ENCODE assay signal across 27 cellular contexts in genomic region chr2:231467613-231468525, GRCh38. TPM values are rescaled to one million over a fixed set of nuclear protein-coding genes. Genes with fewer than 3 reads are reported as not detected.
DNase-seq lines count a peak whose midpoint lies in the region; ATAC-seq, FAIRE-seq and TF ChIP-seq lines count a peak whose summit lies in the region.
"Had no signal": no experiment of that assay in that cellular context is flagged by ENCODE, and none has a peak within 500 bp of the region (broad histone marks: within the 10 kb centered on the region; RNA-seq: fewer than 3 reads in every experiment).

No MANE protein-coding gene starts in this region.

- peak overlapping the region; percentile 27 for H3K4me3 Mint-ChIP-seq in CD4-positive, alpha-beta T cell
- H3K4me3 Mint-ChIP-seq in neural progenitor cell = no peak overlapping the region
- H3K4me3 Mint-ChIP-seq: activated naive CD4-positive, alpha-beta T cell treated with anti-CD3 and anti-CD28 coated beads for 36 hours; activated T-cell treated with anti-CD3 and anti-CD28 coated beads, Interleukin-2, amount 50 U/mL, for 4 hours; memory B cell; stimulated activated effector memory CD8-positive, alpha-beta T cell treated with anti-CD3 and anti-CD28 coated beads, Interleukin-12 subunit alpha, Interleukin-12 subunit beta, amount 100 ng/mL, for 72 hours had no signal

- no peak overlapping the region for H3K4ac ChIP-seq in H1 (replicated peaks; ENCODE audit: insufficient read length, low read depth, low read length)

- no peak overlapping the region for H2BK20ac ChIP-seq in H1 (ENCODE audit: low read length)

- no peak overlapping the region for H4K91ac ChIP-seq in H1 (replicated peaks; ENCODE audit: insufficient read length, low read length)

- no peaks in the 10 kb centered on the region for H3K4me1 ChIP-seq in HEK293 (ENCODE audit: control insufficient read depth, insufficient read depth, low read length)
- H3K4me1 ChIP-seq in H1 (replicated peaks in 1 of 4; ENCODE audit: control insufficient read depth in 3 of 4, insufficient read depth in 4 of 4, low read length in 3 of 4) = peaks cover 0 to 7% (median 3%) of the 10 kb centered on the region in 4 experiments; a peak in 6 of 7 replicates
- peaks cover 5% of the 10 kb centered on the region for H3K4me1 ChIP-seq in neural progenitor cell

- H2AK5ac ChIP-seq in H1 (ENCODE audit: low read depth, low read length) = no peak overlapping the region

- H4K20me1 ChIP-seq in H1 (replicated peaks in 1 of 2; ENCODE audit: control insufficient read depth in 1 of 2, insufficient read depth in 2 of 2, low read length in 2 of 2) (peaks cover 8 to 9% of the 10 kb centered on the region in 2 experiments), neural progenitor cell (ENCODE audit: low read depth) (peaks cover 13% of the 10 kb centered on the region)

- H3K79me2 ChIP-seq in H1 (ENCODE audit: control insufficient read depth in 1 of 2, insufficient read depth in 2 of 2, low read length in 2 of 2) (peaks cover 13 to 23% of the 10 kb centered on the region in 2 experiments), neural progenitor cell (ENCODE audit: low read depth) (peaks cover 28% of the 10 kb centered on the region)

- H3K4me1 Mint-ChIP-seq in CD4-positive, alpha-beta T cell (ENCODE audit: low read depth) = peaks cover 30% of the 10 kb centered on the region
- peaks cover 16% of the 10 kb centered on the region for H3K4me1 Mint-ChIP-seq in neural progenitor cell

- no peak overlapping the region for H4K5ac ChIP-seq in H1 (ENCODE audit: insufficient read length, low read depth, low read length)

- DNase-seq in CD4-positive, alpha-beta T cell = no peak
- DNase-seq in H1 (ENCODE audit: low read depth in 1 of 2, low spot score in 2 of 2) = no peak
- DNase-seq in neural progenitor cell (ENCODE audit: low spot score) = no peak
- DNase-seq in T1000 (lab: John Stamatoyannopoulos, UW) = no peak
- no peak for DNase-seq in NCI-H1048 (lab: John Stamatoyannopoulos, UW)
- DNase-seq in COLO668 (lab: John Stamatoyannopoulos, UW; ENCODE audit: unreplicated experiment) = no peak
- DNase-seq: activated CD4-positive, alpha-beta T cell treated with anti-CD3 and anti-CD28 coated beads for 4 hours; activated naive CD4-positive, alpha-beta T cell treated with anti-CD3 and anti-CD28 coated beads for 36 hours; activated T-cell treated with anti-CD3 and anti-CD28 coated beads, Interleukin-2, amount 50 U/mL, for 4 hours; cortex of kidney; esophagus squamous epithelium; foreskin melanocyte; HCEC 1CT; naive B cell; NCI-H1417; NCI-H2029 treated with DMSO at 0.1 percent for 48 hours; NCI-H345; NCI-H748 treated with DMSO at 0.1 percent for 48 hours; SK-N-SH; stimulated activated CD4-positive, alpha-beta T cell treated with anti-CD3 and anti-CD28 coated beads, Interleukin-4, amount 100 ng/mL, for 24 hours; upper lobe of left lung had no signal

- H2AFZ ChIP-seq in H1 (ENCODE audit: low read length) = no peak overlapping the region
- no peak overlapping the region for H2AFZ ChIP-seq in neural progenitor cell (replicated peaks)

- no peak overlapping the region for H3K27ac ChIP-seq in CD4-positive, alpha-beta T cell (ENCODE audit: low read depth, low read length)
- H3K27ac ChIP-seq in HEK293 (ENCODE audit: extremely low read depth, low read depth, low read length) = no peak overlapping the region
- H3K27ac ChIP-seq in H1 (ENCODE audit: low read depth, low read length) = no peak overlapping the region
- no peak overlapping the region for H3K27ac ChIP-seq in neural progenitor cell
- H3K27ac ChIP-seq: BLaER1, breast epithelium, esophagus squamous epithelium, pancreas, upper lobe of left lung had no signal

- TF ChIP-seq POLR2A in H1 (IDR thresholded peaks at IDR 0.05; ENCODE audit: control extremely low read depth in 1 of 2, low read depth in 2 of 2, low read length in 2 of 2) = no peak

- TF ChIP-seq RAD21 in H1 (IDR thresholded peaks at IDR 0.05 in 1 of 2, conservative IDR thresholded peaks at IDR 0.05 in 1 of 2; ENCODE audit: low read depth in 2 of 2, low read length in 2 of 2) = no peak

- H4K8ac ChIP-seq in H1 (ENCODE audit: extremely low read depth, insufficient read depth, low read length) = peak overlapping the region; percentile 12; the same call in 1 of the 2 replicates

- no peak overlapping the region for H3K56ac ChIP-seq in H1 (replicated peaks; ENCODE audit: insufficient read length, low read depth, low read length)

- H3F3A ChIP-seq in neural progenitor cell (ENCODE audit: low read depth) = peaks cover 23% of the 10 kb centered on the region

- no peaks in the 10 kb centered on the region for H3K27me3 ChIP-seq in CD4-positive, alpha-beta T cell (ENCODE audit: control insufficient read depth, insufficient read depth, low read length)
- H3K27me3 ChIP-seq in H1 (replicated peaks in 1 of 4; ENCODE audit: control insufficient read depth in 3 of 4, extremely low read depth in 1 of 4, insufficient read depth in 3 of 4, low read length in 3 of 4) = no peaks in the 10 kb centered on the region
- no peaks in the 10 kb centered on the region for H3K27me3 ChIP-seq in neural progenitor cell
- H3K27me3 ChIP-seq: BLaER1, breast epithelium, esophagus squamous epithelium, pancreas, upper lobe of left lung had no signal

- peak overlapping the region; percentile 18 for H3K27ac Mint-ChIP-seq in CD4-positive, alpha-beta T cell
- peak overlapping the region; percentile 81 for H3K27ac Mint-ChIP-seq in neural progenitor cell
- H3K27ac Mint-ChIP-seq: activated naive CD4-positive, alpha-beta T cell treated with anti-CD3 and anti-CD28 coated beads for 36 hours; memory B cell; stimulated activated effector memory CD8-positive, alpha-beta T cell treated with anti-CD3 and anti-CD28 coated beads, Interleukin-12 subunit alpha, Interleukin-12 subunit beta, amount 100 ng/mL, for 72 hours had no signal

- CTCF ChIA-PET in CD4-positive, alpha-beta T cell (lab: Charles Lee) = interaction anchor here (1.7 kb wide), 1 partner anchor 15 kb away, joined by 5 read pairs; no protein-coding TSS in a partner anchor
- CTCF ChIA-PET in HEK293 (lab: Yijun Ruan, JAX) (interaction anchor here (1.3 to 7.4 kb wide), 4 partner anchors 13 to 247 kb away, joined by 4 to 55 read pairs (median 6); no protein-coding TSS in a partner anchor), H1 (lab: Charles Lee; ENCODE audit: partially characterized antibody) (interaction anchor here (0.8 to 10.2 kb wide), 11 partner anchors 10 to 231 kb away, joined by 3 to 94 read pairs (median 4); no protein-coding TSS in a partner anchor)

- intact Hi-C loops in CD4-positive, alpha-beta T cell (cut with DNase I, micrococcal nuclease) = loop anchor here in 1 of 2 experiments (5.0 to 10.0 kb wide), 2 partner anchors 134 to 753 kb away; partner anchors contain the start of gene CAB39

- H2BK12ac ChIP-seq in H1 (ENCODE audit: low read depth, low read length) = no peak overlapping the region

- H2BK5ac ChIP-seq in H1 (ENCODE audit: low read depth, low read length) = no peak overlapping the region

- H2BK15ac ChIP-seq in H1 (ENCODE audit: low read length) = no peak overlapping the region

- peaks cover 16% of the 10 kb centered on the region for H3K36me3 Mint-ChIP-seq in CD4-positive, alpha-beta T cell (ENCODE audit: low read depth)
- H3K36me3 Mint-ChIP-seq in neural progenitor cell = peaks cover 6% of the 10 kb centered on the region

- peaks cover 6% of the 10 kb centered on the region; the same call in 1 of the 2 replicates for H3K23me2 ChIP-seq in H1 (ENCODE audit: low read depth, low read length)

- 82% methylated on average over 12 of the region's 12 CpGs; no CpG with 5 or more reads in 1 of the 2 experiments for WGBS in H1 (ENCODE audit: extremely low coverage in 1 of 2, insufficient coverage in 1 of 2, insufficient read length in 1 of 2, insufficient replicate concordance in 2 of 2, low coverage in 1 of 2, low lambda C conversion rate in 2 of 2, missing lambda C conversion rate in 1 of 2), 2 experiments

- ATAC-seq in CD4-positive, alpha-beta T cell (ENCODE audit: poor library complexity) = no peak
- ATAC-seq: activated T-cell treated with anti-CD3 and anti-CD28 coated beads, Interleukin-2, amount 50 U/mL, for 4 hours; pancreas; stimulated activated effector memory CD8-positive, alpha-beta T cell treated with anti-CD3 and anti-CD28 coated beads, Interleukin-12 subunit alpha, Interleukin-12 subunit beta, amount 100 ng/mL, for 72 hours had no signal

- no peak overlapping the region for H3K14ac ChIP-seq in H1 (ENCODE audit: insufficient read length)

- H3K27me3 Mint-ChIP-seq in CD4-positive, alpha-beta T cell = no peaks in the 10 kb centered on the region
- H3K27me3 Mint-ChIP-seq in neural progenitor cell (ENCODE audit: insufficient read depth, low read depth) = peaks cover 12% of the 10 kb centered on the region

- no peaks in the 10 kb centered on the region for H3K9me3 ChIP-seq in CD4-positive, alpha-beta T cell (ENCODE audit: control insufficient read depth, low read length)
- no peaks in the 10 kb centered on the region for H3K9me3 ChIP-seq in HEK293 (ENCODE audit: control insufficient read depth, insufficient read depth, low read depth, low read length)
- no peaks in the 10 kb centered on the region for H3K9me3 ChIP-seq in H1 (ENCODE audit: insufficient read depth in 2 of 2, low read depth in 1 of 2, low read length in 1 of 2)
- no peaks in the 10 kb centered on the region for H3K9me3 ChIP-seq in neural progenitor cell (ENCODE audit: low read depth)
- H3K9me3 ChIP-seq: BLaER1, breast epithelium, esophagus squamous epithelium, pancreas, SK-N-SH, upper lobe of left lung had no signal

- no peak overlapping the region for H3K4me3 ChIP-seq in HEK293 (ENCODE audit: low read depth, low read length)
- H3K4me3 ChIP-seq in H1 (ENCODE audit: extremely low read depth in 1 of 4, insufficient read depth in 2 of 4, low read depth in 3 of 4, low read length in 4 of 4) = no peak overlapping the region
- H3K4me3 ChIP-seq in neural progenitor cell = no peak overlapping the region
- H3K4me3 ChIP-seq: BLaER1, breast epithelium, esophagus squamous epithelium, pancreas, upper lobe of left lung had no signal

- no peak for TF ChIP-seq EP300 in H1 (IDR thresholded peaks at IDR 0.05; ENCODE audit: borderline replicate concordance in 1 of 2, low read depth in 2 of 2, low read length in 2 of 2)

- H3K18ac ChIP-seq in H1 (ENCODE audit: extremely low read depth, low read length) = no peak overlapping the region

- H3K79me1 ChIP-seq in H1 (ENCODE audit: low read depth, low read length) = no peaks in the 10 kb centered on the region

- H3K23ac ChIP-seq in H1 (ENCODE audit: insufficient read length) = no peak overlapping the region

- no peak overlapping the region for H2BK120ac ChIP-seq in H1 (replicated peaks; ENCODE audit: low read depth, low read length)

- no peak for FAIRE-seq in H1 (lab: Jason Lieb, UNC)
- FAIRE-seq: pancreas had no signal

- H3K36me3 ChIP-seq in HEK293 (ENCODE audit: control insufficient read depth in 2 of 2, insufficient read depth in 1 of 2, low read length in 2 of 2) (peaks cover 0 to 11% of the 10 kb centered on the region in 2 experiments; a peak in 1 of 3 replicates), H1 (ENCODE audit: control insufficient read depth in 2 of 4, insufficient read depth in 4 of 4, low read length in 3 of 4) (peaks cover 0 to 4% (median under 1%) of the 10 kb centered on the region in 4 experiments; a peak in 3 of 8 replicates), neural progenitor cell (peaks cover 2% of the 10 kb centered on the region)
- H3K36me3 ChIP-seq: breast epithelium had no signal

- H3K9ac ChIP-seq in H1 (replicated peaks in 1 of 4; ENCODE audit: extremely low read depth in 1 of 4, low read depth in 3 of 4, low read length in 3 of 4) (no peak overlapping the region), neural progenitor cell (no peak overlapping the region)
- H3K9ac ChIP-seq: BLaER1, SK-N-SH had no signal

- TF ChIP-seq CTCF in CD4-positive, alpha-beta T cell (IDR thresholded peaks at IDR 0.05) = no peak
- TF ChIP-seq CTCF in HEK293 (tag by site-specific recombination; IDR thresholded peaks at IDR 0.05) (no peak), H1 (IDR thresholded peaks at IDR 0.05; ENCODE audit: control extremely low read depth in 1 of 3, insufficient read depth in 1 of 3, low read depth in 1 of 3, low read length in 3 of 3) (no peak), neural progenitor cell (IDR thresholded peaks at IDR 0.05) (no peak)

- H3K4me2 ChIP-seq in H1 (ENCODE audit: insufficient read depth in 1 of 2, low read depth in 2 of 2, low read length in 2 of 2) = no peak overlapping the region
- no peak overlapping the region for H3K4me2 ChIP-seq in neural progenitor cell
- H3K4me2 ChIP-seq: BLaER1, SK-N-SH had no signal

- POLR2A ChIA-PET in CD4-positive, alpha-beta T cell (lab: Charles Lee) = interaction anchor here (0.6 to 7.4 kb wide), 4 partner anchors 14 to 318 kb away, joined by 3 to 174 read pairs (median 5); no protein-coding TSS in a partner anchor
- POLR2A ChIA-PET in HEK293 (lab: Yijun Ruan, JAX) = no interaction called here
- POLR2A ChIA-PET in H1 (lab: Charles Lee; ENCODE audit: partially characterized antibody) = interaction anchor here (1.0 to 14.9 kb wide), 5 partner anchors 12 to 57 kb away, joined by 4 to 431 read pairs (median 88); no protein-coding TSS in a partner anchor

- H3K9me3 Mint-ChIP-seq in CD4-positive, alpha-beta T cell = no peaks in the 10 kb centered on the region
- no peaks in the 10 kb centered on the region for H3K9me3 Mint-ChIP-seq in neural progenitor cell
- H3K9me3 Mint-ChIP-seq: activated naive CD4-positive, alpha-beta T cell treated with anti-CD3 and anti-CD28 coated beads for 36 hours; activated T-cell treated with anti-CD3 and anti-CD28 coated beads, Interleukin-2, amount 50 U/mL, for 4 hours; naive B cell; stimulated activated effector memory CD8-positive, alpha-beta T cell treated with anti-CD3 and anti-CD28 coated beads, Interleukin-12 subunit alpha, Interleukin-12 subunit beta, amount 100 ng/mL, for 72 hours had no signal

RNA-seq across cellular contexts. Expression of gene NCL, which starts 3.6 kb away (rescaled TPM):
- total RNA-seq in CD4-positive, alpha-beta T cell = 100 to 1,000 TPM; 387 to 395 TPM
- 1,442 and 1,478 TPM in 2 replicates for total RNA-seq in H1 (2021; fragmentation: NEBNext Ultra II Directional; extraction: Animal tissue kit (Norgen Biotek cat#: 25700))
- polyA plus RNA-seq in H1 (2011; rRNA removed) = 61.2 and 61.5 TPM in 2 replicates
- 262 TPM for polyA plus RNA-seq in H1 (2011; cell fraction: cytosol; rRNA removed)
- polyA plus RNA-seq in H1 (2011; cell fraction: nucleus; rRNA removed) = 125 TPM
- polyA plus RNA-seq in H1 (2012, experiment 1 of 2) = 864 to 1,058 TPM (median 903 TPM) in 4 replicates
- polyA plus RNA-seq in H1 (2012, experiment 2 of 2) = 81.1 TPM
- polyA plus RNA-seq in H1 (2013, experiment 1 of 2) = 607 TPM
- 625 TPM for polyA plus RNA-seq in H1 (2013, experiment 2 of 2)
- 73.2 and 117 TPM in 2 replicates for polyA minus RNA-seq in H1 (2011; rRNA and poly(A)+ RNA removed)
- polyA minus RNA-seq in H1 (2011; cell fraction: cytosol; rRNA and poly(A)+ RNA removed) = 146 TPM
- polyA minus RNA-seq in H1 (2011; cell fraction: nucleus; rRNA and poly(A)+ RNA removed) = 137 TPM
- total RNA-seq in neural progenitor cell (ENCODE audit: low replicate concordance) = 257 and 354 TPM in 2 replicates
